ENCODE assay signal across 15 cellular contexts in genomic region chr13:48775804-48776203, GRCh38.
A peak's percentile ranks its signal among the peaks of the same experiment; 100 is the strongest.
DNase-seq lines count a peak whose midpoint lies in the region; ATAC-seq and TF ChIP-seq lines count a peak whose summit lies in the region.
"Had no signal": no experiment of that assay in that cellular context is flagged by ENCODE, and none has a peak within 500 bp of the region (broad histone marks: within the 10 kb centered on the region; RNA-seq: fewer than 3 reads in every experiment).

No MANE protein-coding gene starts in this region.

- POLR2A ChIA-PET in AG04450 (lab: Yijun Ruan, JAX) (no interaction called here), IMR-90 (lab: Charles Lee; ENCODE audit: unreplicated experiment) (no interaction called here)

- no peak overlapping the region for H3K14ac ChIP-seq in IMR-90 (replicated peaks; ENCODE audit: low read depth, low read length)

- H2BK120ac ChIP-seq in IMR-90 (ENCODE audit: low read depth, low read length), result peak overlapping the region; percentile 12; the same call in 1 of the 2 replicates

- H3K4me3 ChIP-seq in AG04450 (ENCODE audit: low read depth, low read length) (no peak overlapping the region), IMR-90 (ENCODE audit: insufficient read depth, low read depth, low read length) (no peak overlapping the region), mammary epithelial cell (replicated peaks in 1 of 3; ENCODE audit: insufficient read depth in 1 of 3, low read depth in 2 of 3, low read length in 3 of 3) (no peak overlapping the region)
- H3K4me3 ChIP-seq: BLaER1, left ventricle myocardium inferior, transverse colon had no signal

- peaks cover 6% of the 10 kb centered on the region for H3K9me1 ChIP-seq in IMR-90 (ENCODE audit: insufficient read depth, low read length)

- H2BK20ac ChIP-seq in IMR-90 (ENCODE audit: low read depth, low read length), result peak overlapping the region; percentile 22; the same call in 1 of the 2 replicates

- H2BK5ac ChIP-seq in IMR-90 (ENCODE audit: low read depth, low read length, poor library complexity, severe bottlenecking), result peak overlapping the region; percentile 72

- 0 out of 2 replicates have a peak, but pooled peaks have one; percentile 18 for TF ChIP-seq POLR2A in IMR-90 (IDR thresholded peaks at IDR 0.05; ENCODE audit: low read depth, low read length)

- no peak overlapping the region for H3K23ac ChIP-seq in IMR-90 (ENCODE audit: low read depth, low read length)

- peaks cover 15% of the 10 kb centered on the region for H3K27me3 Mint-ChIP-seq in activated CD8-positive, alpha-beta memory T cell treated with anti-CD3 and anti-CD28 coated beads, Interleukin-2, amount 10 ng/mL, durations not matched to agents 7 days and 5 days

- no peak overlapping the region for H2AK9ac ChIP-seq in IMR-90 (replicated peaks; ENCODE audit: low read depth, low read length, poor library complexity)

- H3K4me3 Mint-ChIP-seq in activated CD8-positive, alpha-beta memory T cell treated with anti-CD3 and anti-CD28 coated beads, Interleukin-2, amount 10 ng/mL, durations not matched to agents 7 days and 5 days, result no peak overlapping the region
- H3K4me3 Mint-ChIP-seq: activated CD8-positive, alpha-beta T cell treated with anti-CD3 and anti-CD28 coated beads, Interleukin-2, amount 10 ng/mL, durations not matched to agents 7 days and 5 days; activated naive CD4-positive, alpha-beta T cell treated with anti-CD3 and anti-CD28 coated beads, Interleukin-2, amount 10 ng/mL, durations not matched to agents 7 days and 5 days had no signal

- ATAC-seq in IMR-90 (ENCODE audit: low read depth) (peak; percentile 64), Right ventricle myocardium superior (ENCODE audit: poor library complexity) (no peak)
- ATAC-seq in activated CD8-positive, alpha-beta memory T cell treated with anti-CD3 and anti-CD28 coated beads, Interleukin-2, amount 10 ng/mL, durations not matched to agents 7 days and 5 days, result no peak
- ATAC-seq: activated CD8-positive, alpha-beta T cell treated with anti-CD3 and anti-CD28 coated beads, Interleukin-2, amount 10 ng/mL, durations not matched to agents 7 days and 5 days had no signal

- H3K36me3 ChIP-seq in IMR-90 (ENCODE audit: control insufficient read depth, insufficient read depth, low read length) (no peaks in the 10 kb centered on the region), mammary epithelial cell (ENCODE audit: insufficient read depth, low read length) (no peaks in the 10 kb centered on the region)
- H3K36me3 ChIP-seq: BLaER1, left ventricle myocardium inferior, transverse colon had no signal

- intact Hi-C loops in IMR-90 (cut with micrococcal nuclease) (loop anchor here (10.0 kb wide), 1 partner anchor 339 kb away; no protein-coding TSS in a partner anchor), mammary epithelial cell (cut with micrococcal nuclease) (no loop called here), Right ventricle myocardium superior (cut with DNase I) (no loop called here)

- TF ChIP-seq RAD21 in IMR-90 (IDR thresholded peaks at IDR 0.05; ENCODE audit: low read length), result no peak

- H4K8ac ChIP-seq in IMR-90 (ENCODE audit: low read depth in 2 of 2, low read length in 2 of 2), result 0 out of 4 replicates have a peak overlapping the region, but pooled peaks of 1 of the 2 experiments have one; percentile 2

- H3K18ac ChIP-seq in IMR-90 (ENCODE audit: low read depth, low read length), result peak overlapping the region; percentile 39; the same call in 1 of the 2 replicates

- no CpG with 5 or more reads among the region's 4 CpGs for WGBS in IMR-90 (ENCODE audit: extremely low coverage in 2 of 2, insufficient read length in 1 of 2), 2 experiments
- 1% methylated on average over 4 of the region's 4 CpGs for WGBS in mammary epithelial cell (ENCODE audit: low coverage, missing lambda C conversion rate)

- BruUV-seq in IMR-90 (replicated peaks; lab: Mats Ljungman, UMichigan) (no TSS peak), mammary epithelial cell (replicated peaks; lab: Mats Ljungman, UMichigan) (no TSS peak)

- H3K9me3 ChIP-seq in AG04450 (ENCODE audit: control insufficient read depth, insufficient read depth, low read length) (no peaks in the 10 kb centered on the region), IMR-90 (ENCODE audit: control insufficient read depth, insufficient read depth, low read length) (no peaks in the 10 kb centered on the region), mammary epithelial cell (replicated peaks; ENCODE audit: insufficient read depth, low read length) (peaks cover 1% of the 10 kb centered on the region)

- peak overlapping the region; percentile 64; the same call in 1 of the 2 replicates for H3K4me2 ChIP-seq in IMR-90 (ENCODE audit: low read depth, low read length)
- peak overlapping the region; percentile 64 for H3K4me2 ChIP-seq in mammary epithelial cell (ENCODE audit: insufficient read depth, low read depth, low read length)
- H3K4me2 ChIP-seq: BLaER1 had no signal

- TF ChIP-seq CTCF in AG04450 (IDR thresholded peaks at IDR 0.05; ENCODE audit: low read depth, low read length) (no peak), IMR-90 (conservative IDR thresholded peaks at IDR 0.05; ENCODE audit: low read depth, low read length) (no peak), mammary epithelial cell (conservative IDR thresholded peaks at IDR 0.05 in 1 of 2, IDR thresholded peaks at IDR 0.05 in 1 of 2; ENCODE audit: extremely low read depth in 1 of 2, insufficient read depth in 1 of 2, low read depth in 1 of 2, low read length in 2 of 2) (no peak)

- DNase-seq in AG04450 (ENCODE audit: low read depth, low spot score) (peak; percentile 87), IMR-90 (peak; percentile 97), mammary epithelial cell (peak; percentile 86), kidney tubule cell (ENCODE audit: low spot score) (peak; percentile 92), KG1 (lab: John Stamatoyannopoulos, UW) (no peak), dermis blood vessel endothelial cell (no peak), Right ventricle myocardium superior (no peak)
- no peak for DNase-seq in activated CD8-positive, alpha-beta memory T cell treated with anti-CD3 and anti-CD28 coated beads, Interleukin-2, amount 10 ng/mL, durations not matched to agents 7 days and 5 days
- DNase-seq: activated CD8-positive, alpha-beta T cell treated with anti-CD3 and anti-CD28 coated beads, Interleukin-2, amount 10 ng/mL, durations not matched to agents 7 days and 5 days; activated naive CD4-positive, alpha-beta T cell treated with anti-CD3 and anti-CD28 coated beads, Interleukin-2, amount 10 ng/mL, durations not matched to agents 7 days and 5 days; glutamatergic neuron; left ventricle myocardium inferior; NCI-H345; transverse colon had no signal

- no peak overlapping the region for H4K91ac ChIP-seq in IMR-90 (ENCODE audit: insufficient read depth, low read depth, low read length)

- H3K4ac ChIP-seq in IMR-90 (ENCODE audit: low read depth, low read length), result no peak overlapping the region; the same call in 1 of the 2 replicates

- peaks cover 20% of the 10 kb centered on the region for H3K4me1 Mint-ChIP-seq in activated CD8-positive, alpha-beta memory T cell treated with anti-CD3 and anti-CD28 coated beads, Interleukin-2, amount 10 ng/mL, durations not matched to agents 7 days and 5 days

- H2AFZ ChIP-seq in IMR-90 (replicated peaks; ENCODE audit: low read length, poor library complexity) (no peak overlapping the region), mammary epithelial cell (ENCODE audit: low read depth, low read length) (no peak overlapping the region)

- H3K27me3 ChIP-seq in AG04450 (ENCODE audit: control insufficient read depth, insufficient read depth, low read length) (no peaks in the 10 kb centered on the region), IMR-90 (ENCODE audit: control insufficient read depth, insufficient read depth, low read length) (no peaks in the 10 kb centered on the region), mammary epithelial cell (ENCODE audit: insufficient read depth, low read length) (no peaks in the 10 kb centered on the region)
- H3K27me3 ChIP-seq: BLaER1, transverse colon had no signal

- H3K27ac ChIP-seq in AG04450 (ENCODE audit: low read depth, low read length), result no peak overlapping the region
- H3K27ac ChIP-seq in IMR-90 (ENCODE audit: insufficient read depth, low read length), result peak overlapping the region; percentile 1; the same call in 1 of the 2 replicates
- no peak overlapping the region for H3K27ac ChIP-seq in mammary epithelial cell (ENCODE audit: insufficient read depth, low read depth, low read length)
- H3K27ac ChIP-seq: BLaER1, left ventricle myocardium inferior, transverse colon had no signal

- H3K36me3 Mint-ChIP-seq in activated CD8-positive, alpha-beta memory T cell treated with anti-CD3 and anti-CD28 coated beads, Interleukin-2, amount 10 ng/mL, durations not matched to agents 7 days and 5 days, result peaks cover 2% of the 10 kb centered on the region
- H3K36me3 Mint-ChIP-seq: activated naive CD4-positive, alpha-beta T cell treated with anti-CD3 and anti-CD28 coated beads, Interleukin-2, amount 10 ng/mL, durations not matched to agents 7 days and 5 days had no signal

- H3K4me1 ChIP-seq in IMR-90 (ENCODE audit: control insufficient read depth, insufficient read depth, low read length) (peaks cover 20% of the 10 kb centered on the region), mammary epithelial cell (ENCODE audit: insufficient read depth, low read length) (peaks cover 21% of the 10 kb centered on the region)
- H3K4me1 ChIP-seq: transverse colon had no signal

- H2BK15ac ChIP-seq in IMR-90 (ENCODE audit: low read depth, low read length), result no peak overlapping the region

- H4K20me1 ChIP-seq in IMR-90 (ENCODE audit: insufficient read depth, low read length) (no peaks in the 10 kb centered on the region), mammary epithelial cell (ENCODE audit: insufficient read depth, low read length) (no peaks in the 10 kb centered on the region)
- H4K20me1 ChIP-seq: BLaER1 had no signal

- H3K79me2 ChIP-seq in mammary epithelial cell (ENCODE audit: insufficient read depth, low read length), result no peaks in the 10 kb centered on the region

- H3K79me1 ChIP-seq in IMR-90 (ENCODE audit: low read depth in 1 of 2, low read length in 2 of 2), result no peaks in the 10 kb centered on the region

- no peak overlapping the region for H3K56ac ChIP-seq in IMR-90 (ENCODE audit: extremely low read depth, insufficient read depth, low read length)

- in situ Hi-C loops in IMR-90 (cut with MboI; ENCODE audit: low sequenced_read_pairs) (no loop called here), mammary epithelial cell (cut with MboI; ENCODE audit: low sequenced_read_pairs in 2 of 2) (no loop called here)

- dilution Hi-C loops in IMR-90 (cut with HindIII; ENCODE audit: low sequenced_read_pairs, unreplicated experiment), result no loop called here
- dilution Hi-C loops in mammary epithelial cell (cut with HindIII; ENCODE audit: low sequenced_read_pairs), result no loop called here

- no peak overlapping the region; the same call in 1 of the 2 replicates for H4K5ac ChIP-seq in IMR-90 (ENCODE audit: low read depth, low read length)

- CTCF ChIA-PET in AG04450 (lab: Charles Lee) (no interaction called here), IMR-90 (lab: Yijun Ruan, JAX) (interaction anchor here (0.6 kb wide), 1 partner anchor 772 kb away, joined by 5 read pairs; no protein-coding TSS in a partner anchor), mammary epithelial cell (lab: Charles Lee; ENCODE audit: low non-redundant PET) (no interaction called here)
- CTCF ChIA-PET in activated CD8-positive, alpha-beta memory T cell treated with anti-CD3 and anti-CD28 coated beads, Interleukin-2, amount 10 ng/mL, durations not matched to agents 7 days and 5 days (lab: Charles Lee), result no interaction called here

- no peak overlapping the region for H2AK5ac ChIP-seq in IMR-90 (ENCODE audit: low read depth, low read length)

- peaks cover 7% of the 10 kb centered on the region for H3K9me3 Mint-ChIP-seq in activated CD8-positive, alpha-beta memory T cell treated with anti-CD3 and anti-CD28 coated beads, Interleukin-2, amount 10 ng/mL, durations not matched to agents 7 days and 5 days (ENCODE audit: low read depth)

- no peak overlapping the region for H3K9ac ChIP-seq in IMR-90 (ENCODE audit: low read depth, low read length)
- no peak overlapping the region for H3K9ac ChIP-seq in mammary epithelial cell (ENCODE audit: insufficient read depth, low read length)
- H3K9ac ChIP-seq: BLaER1 had no signal

- H3K27ac Mint-ChIP-seq in activated CD8-positive, alpha-beta memory T cell treated with anti-CD3 and anti-CD28 coated beads, Interleukin-2, amount 10 ng/mL, durations not matched to agents 7 days and 5 days, result no peak overlapping the region
- H3K27ac Mint-ChIP-seq: activated CD8-positive, alpha-beta T cell treated with anti-CD3 and anti-CD28 coated beads, Interleukin-2, amount 10 ng/mL, durations not matched to agents 7 days and 5 days; activated naive CD4-positive, alpha-beta T cell treated with anti-CD3 and anti-CD28 coated beads, Interleukin-2, amount 10 ng/mL, durations not matched to agents 7 days and 5 days had no signal

Comparison
In these comparisons a context has a peak if more than half of its experiments do, and no peak if none do; other contexts are left out.
1. DNase-seq: peak in AG04450 (single experiment), IMR-90 (single experiment), mammary epithelial cell (single experiment) and kidney tubule cell (single experiment); none in KG1 (single experiment), activated CD8-positive, alpha-beta memory T cell treated with anti-CD3 and anti-CD28 coated beads, Interleukin-2, amount 10 ng/mL, durations not matched to agents 7 days and 5 days (single experiment), dermis blood vessel endothelial cell (single experiment) and Right ventricle myocardium superior (single experiment).